In the genomic region with DNA sequence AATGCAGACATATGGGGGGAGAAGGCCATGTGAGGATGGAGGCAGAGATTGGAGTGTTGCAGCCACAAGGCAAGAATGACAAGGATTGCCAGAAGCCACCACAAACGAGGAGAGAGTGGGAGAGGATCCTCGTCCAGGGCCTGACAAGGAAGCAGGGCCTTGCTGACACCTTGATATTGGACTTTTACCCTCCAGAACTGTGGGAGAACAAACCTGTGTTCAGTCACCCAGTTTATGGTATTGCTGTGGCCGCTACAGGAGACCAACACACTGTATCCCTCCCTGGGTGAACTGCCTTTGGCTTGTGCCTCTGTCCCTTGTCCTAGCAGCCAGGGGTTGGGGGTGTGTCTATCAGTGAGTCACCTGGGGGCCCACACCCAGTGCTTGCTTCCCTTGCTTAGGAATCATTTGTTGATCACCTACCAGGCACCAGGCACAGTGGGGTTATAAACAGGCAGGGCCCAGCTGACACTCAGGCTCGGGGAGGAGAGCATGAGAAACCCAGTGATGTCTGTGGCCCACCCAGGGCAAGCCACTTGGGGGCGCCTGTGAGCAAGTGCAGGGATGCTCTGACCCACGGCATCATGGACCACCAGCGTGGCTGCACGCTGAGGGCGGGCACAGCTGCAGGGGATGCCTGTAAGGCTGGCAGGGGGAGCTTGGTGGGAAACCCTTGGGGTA, we compare ENCODE assay signal across 8 cellular contexts. TPM values are rescaled to one million over a fixed set of nuclear protein-coding genes. Genes with fewer than 3 reads are reported as not detected.
DNase-seq lines count a peak whose midpoint lies in the region; ATAC-seq, FAIRE-seq and TF ChIP-seq lines count a peak whose summit lies in the region.

No MANE protein-coding gene starts in this region.

- H3K27me3 ChIP-seq in endodermal cell (ENCODE audit: control insufficient read depth, insufficient read depth, low read length, poor library complexity, severe bottlenecking) (no peaks in the 10 kb centered on the region), tibial nerve (no peaks in the 10 kb centered on the region)
- no peaks in the 10 kb centered on the region for H3K27me3 ChIP-seq in naive thymus-derived CD4-positive, alpha-beta T cell (ENCODE audit: control insufficient read depth in 2 of 2, insufficient read depth in 2 of 2, low read length in 2 of 2)

- no peaks in the 10 kb centered on the region for H3K9me3 ChIP-seq in endodermal cell (ENCODE audit: control insufficient read depth, low read length)
- H3K9me3 ChIP-seq in naive thymus-derived CD4-positive, alpha-beta T cell (ENCODE audit: control insufficient read depth in 2 of 3, low read length in 3 of 3), result no peaks in the 10 kb centered on the region
- H3K9me3 ChIP-seq in tibial nerve, result no peaks in the 10 kb centered on the region

- no peaks in the 10 kb centered on the region for H3K36me3 ChIP-seq in endodermal cell (ENCODE audit: control insufficient read depth, insufficient read depth, low read length)
- H3K36me3 ChIP-seq in naive thymus-derived CD4-positive, alpha-beta T cell (ENCODE audit: control insufficient read depth in 2 of 3, insufficient read depth in 3 of 3, low read length in 3 of 3), result no peaks in the 10 kb centered on the region
- no peaks in the 10 kb centered on the region for H3K36me3 ChIP-seq in tibial nerve

- no peak for TF ChIP-seq EP300 in tibial nerve (IDR thresholded peaks at IDR 0.05)

- H3K4me3 ChIP-seq in endodermal cell (ENCODE audit: low read length), result no peak overlapping the region
- no peak overlapping the region for H3K4me3 ChIP-seq in naive thymus-derived CD4-positive, alpha-beta T cell (ENCODE audit: low read length)
- H3K4me3 ChIP-seq in tibial nerve, result no peak overlapping the region

- 64 to 72% methylated on average over 6 to 9 of the region's 9 CpGs for WGBS in endodermal cell (ENCODE audit: insufficient coverage in 1 of 2, insufficient read length in 1 of 2), 2 experiments
- 67 to 70% methylated on average over 5 to 7 of the region's 9 CpGs for WGBS in tibial nerve, 2 donors

- no peak overlapping the region for H3K9ac ChIP-seq in endodermal cell (ENCODE audit: extremely low read depth, low read length, poor library complexity, severe bottlenecking)

- TF ChIP-seq POLR2A in H54 (IDR thresholded peaks at IDR 0.05; ENCODE audit: low read depth, low read length) (no peak), tibial nerve (IDR thresholded peaks at IDR 0.05) (no peak)

- no peaks in the 10 kb centered on the region for H3K27me3 Mint-ChIP-seq in endodermal cell (ENCODE audit: insufficient read depth)
- H3K27me3 Mint-ChIP-seq in naive thymus-derived CD4-positive, alpha-beta T cell, result peaks cover 0 to 2% (median 0%) of the 10 kb centered on the region in 5 donors

- no peaks in the 10 kb centered on the region for H3K4me1 ChIP-seq in endodermal cell (ENCODE audit: control insufficient read depth, insufficient read depth, low read length)
- peaks cover 8 to 10% of the 10 kb centered on the region in 2 donors for H3K4me1 ChIP-seq in naive thymus-derived CD4-positive, alpha-beta T cell (ENCODE audit: control insufficient read depth in 2 of 2, insufficient read depth in 2 of 2, low read length in 2 of 2)
- H3K4me1 ChIP-seq in tibial nerve, result no peaks in the 10 kb centered on the region

- H3K27ac ChIP-seq in endodermal cell (ENCODE audit: low read depth, low read length) (no peak overlapping the region), tibial nerve (no peak overlapping the region)
- no peak overlapping the region for H3K27ac ChIP-seq in naive thymus-derived CD4-positive, alpha-beta T cell (ENCODE audit: low read depth, low read length)

- POLR2A ChIA-PET in naive thymus-derived CD4-positive, alpha-beta T cell (lab: Charles Lee), result interaction anchor here (1.0 kb wide), 1 partner anchor 85 kb away, joined by 3 read pairs; no protein-coding TSS in a partner anchor

- peaks cover 3% of the 10 kb centered on the region for H3K4me1 Mint-ChIP-seq in endodermal cell
- H3K4me1 Mint-ChIP-seq in naive thymus-derived CD4-positive, alpha-beta T cell, result peaks cover 0 to 19% (median 0%) of the 10 kb centered on the region in 7 donors

- H3K4me3 Mint-ChIP-seq in endodermal cell, result no peak overlapping the region
- H3K4me3 Mint-ChIP-seq in naive thymus-derived CD4-positive, alpha-beta T cell, result no peak overlapping the region

- H3K36me3 Mint-ChIP-seq in endodermal cell (ENCODE audit: low read depth), result no peaks in the 10 kb centered on the region
- peaks cover 0 to 7% (median 0%) of the 10 kb centered on the region in 5 donors for H3K36me3 Mint-ChIP-seq in naive thymus-derived CD4-positive, alpha-beta T cell

- ATAC-seq in naive thymus-derived CD4-positive, alpha-beta T cell, result no peak

- peak; percentile 93 for TF ChIP-seq CTCF in endodermal cell (conservative IDR thresholded peaks at IDR 0.05)
- peak in 1 of 5 experiments; percentile 17 for TF ChIP-seq CTCF in tibial nerve (IDR thresholded peaks at IDR 0.05)

- CTCF ChIA-PET in naive thymus-derived CD4-positive, alpha-beta T cell (lab: Charles Lee), result no interaction called here

- no peak for FAIRE-seq in H54 (lab: Jason Lieb, UNC)

- DNase-seq in activated CD8-positive, alpha-beta memory T cell treated with anti-CD3 and anti-CD28 coated beads for 24 hours, result peak; percentile 82
- DNase-seq in activated CD8-positive, alpha-beta memory T cell treated with anti-CD3 and anti-CD28 coated beads, Interleukin-2, amount 50 U/mL, for 4 hours, result no peak
- DNase-seq in SK-N-DZ (ENCODE audit: low spot score) (peak; percentile 31), endodermal cell (peak; percentile 92), H54 (ENCODE audit: insufficient read length, low spot score) (no peak), tibial nerve (ENCODE audit: low spot score in 2 of 2) (no peak)
- peak; percentile 53 to 56 for DNase-seq in stimulated activated CD8-positive, alpha-beta memory T cell treated with anti-CD3 and anti-CD28 coated beads, Interleukin-2, amount 100 ng/mL, for 48 hours (ENCODE audit: low read depth in 2 of 2)
- no peak for DNase-seq in naive thymus-derived CD4-positive, alpha-beta T cell

- H3K9me3 Mint-ChIP-seq in endodermal cell, result no peaks in the 10 kb centered on the region
- H3K9me3 Mint-ChIP-seq in naive thymus-derived CD4-positive, alpha-beta T cell, result no peaks in the 10 kb centered on the region

- no peak overlapping the region for H3K27ac Mint-ChIP-seq in endodermal cell
- H3K27ac Mint-ChIP-seq in naive thymus-derived CD4-positive, alpha-beta T cell, result no peak overlapping the region

- intact Hi-C loops in naive thymus-derived CD4-positive, alpha-beta T cell (cut with micrococcal nuclease), result loop anchor here (1.0 to 2.0 kb wide), 2 partner anchors 107 kb away; no protein-coding TSS in a partner anchor

RNA-seq across cellular contexts. Expression of a gene that starts 17.2 kb away (rescaled TPM):
- polyA plus RNA-seq in SK-N-DZ (2014; cell fraction: cytosol; rRNA removed), result 3.0 and 5.5 TPM in 2 replicates
- polyA plus RNA-seq in SK-N-DZ (2014; cell fraction: nucleus; rRNA removed), result 1.7 and 3.6 TPM in 2 replicates
- total RNA-seq in endodermal cell, result 10 to 100 TPM; 19.5 to 22.9 TPM
- polyA plus RNA-seq in endodermal cell (2013, experiment 1 of 2), result 19.9 TPM
- polyA plus RNA-seq in endodermal cell (2013, experiment 2 of 2), result 17.1 TPM
- 10 to 100 TPM; 14.9 to 36.8 (median 19.5) TPM for total RNA-seq in naive thymus-derived CD4-positive, alpha-beta T cell
- polyA plus RNA-seq in naive thymus-derived CD4-positive, alpha-beta T cell, result 10 to 100 TPM; 17.9 to 19.6 TPM
- total RNA-seq in tibial nerve, result 10 to 100 TPM; 20.5 to 38.1 (median 35.5) TPM

RNA-seq across cellular contexts. Expression of a gene that starts 46.6 kb away (rescaled TPM):
- polyA plus RNA-seq in SK-N-DZ (2014; cell fraction: cytosol; rRNA removed), result 11.0 and 14.1 TPM in 2 replicates
- 4.6 and 6.6 TPM in 2 replicates for polyA plus RNA-seq in SK-N-DZ (2014; cell fraction: nucleus; rRNA removed)
- total RNA-seq in endodermal cell (10 to 100 TPM; 37.1 to 45.8 TPM), tibial nerve (10 to 100 TPM; 35.1 to 40.4 (median 39.8) TPM)
- polyA plus RNA-seq in endodermal cell (2013, experiment 1 of 2), result 34.9 TPM
- polyA plus RNA-seq in endodermal cell (2013, experiment 2 of 2), result 34.2 TPM
- 100 to 1,000 TPM in 1 of 5 experiments, 10 to 100 TPM in 3, 1 to 10 TPM in 1; 8.7 to 119 (median 11.6) TPM for total RNA-seq in naive thymus-derived CD4-positive, alpha-beta T cell
- polyA plus RNA-seq in naive thymus-derived CD4-positive, alpha-beta T cell, result 10 to 100 TPM; 25.9 to 28.2 TPM

Comparison
In these comparisons a context has a peak if more than half of its experiments do, and no peak if none do; other contexts are left out.
1. DNase-seq: peak in activated CD8-positive, alpha-beta memory T cell treated with anti-CD3 and anti-CD28 coated beads for 24 hours (single experiment), SK-N-DZ (single experiment), endodermal cell (single experiment) and stimulated activated CD8-positive, alpha-beta memory T cell treated with anti-CD3 and anti-CD28 coated beads, Interleukin-2, amount 100 ng/mL, for 48 hours (2 of 2); none in activated CD8-positive, alpha-beta memory T cell treated with anti-CD3 and anti-CD28 coated beads, Interleukin-2, amount 50 U/mL, for 4 hours (single experiment), naive thymus-derived CD4-positive, alpha-beta T cell (0 of 9), H54 (single experiment) and tibial nerve (0 of 2).